ENCODE assay signal across 16 cellular contexts in the genomic region with DNA sequence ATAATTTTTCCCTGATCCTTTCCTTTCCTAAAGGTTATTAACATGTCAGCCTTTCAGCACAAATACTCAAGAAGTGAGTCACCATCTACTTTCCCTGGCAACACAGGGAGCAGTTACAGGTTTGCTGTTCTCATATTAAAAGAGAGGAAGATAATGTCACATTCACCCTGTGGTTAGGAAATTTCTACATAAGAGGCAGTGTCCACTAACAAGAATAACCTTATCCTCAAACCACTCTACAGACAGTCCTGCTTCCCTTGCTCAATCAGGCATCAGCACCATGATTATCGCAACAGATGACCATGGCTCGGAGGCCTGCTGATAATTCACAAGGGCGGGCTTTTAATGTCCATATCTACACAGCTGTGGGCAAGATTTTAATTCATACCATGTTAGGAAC. TPM values are rescaled to one million over a fixed set of nuclear protein-coding genes. Genes with fewer than 3 reads are reported as not detected.
DNase-seq lines count a peak whose midpoint lies in the region; ATAC-seq and TF ChIP-seq lines count a peak whose summit lies in the region.
"Had no signal": no experiment of that assay in that cellular context is flagged by ENCODE, and none has a peak within 500 bp of the region (broad histone marks: within the 10 kb centered on the region; RNA-seq: fewer than 3 reads in every experiment).

No MANE protein-coding gene starts in this region.

- DNase-seq in GM03348 (ENCODE audit: low spot score), result peak; percentile 43
- DNase-seq in RWPE1 (ENCODE audit: low spot score), result peak; percentile 49
- peak; percentile 42 for DNase-seq in fibroblast of pulmonary artery (ENCODE audit: low read depth)
- DNase-seq in trophoblast cell, result peak; percentile 5 to 67
- DNase-seq in natural killer cell treated with Interleukin-12 subunit alpha and Interleukin-12 subunit beta and Interleukin-15 and Interleukin-18, amount 100 ng/mL, for 72 hours (ENCODE audit: low spot score), result no peak
- no peak for DNase-seq in tibial nerve (ENCODE audit: low spot score in 2 of 2)
- DNase-seq in NCI-H69 (lab: John Stamatoyannopoulos, UW), result no peak
- no peak for DNase-seq in HUDEP-2 (lab: John Stamatoyannopoulos, UW; ENCODE audit: unreplicated experiment in 76 of 76)
- DNase-seq: activated CD4-positive, alpha-beta T cell treated with anti-CD3 and anti-CD28 coated beads, Interleukin-2, amount 50 U/mL, for 48 hours; activated naive CD4-positive, alpha-beta T cell treated with anti-CD3 and anti-CD28 coated beads for 36 hours; COR-L47; NCI-H1436 treated with DMSO at 0.1 percent for 48 hours; NK-92 treated with Interleukin-12 subunit alpha and Interleukin-12 subunit beta, amount 100 ng/mL, for 24 hours; stimulated activated CD4-positive, alpha-beta T cell treated with anti-CD3 and anti-CD28 coated beads, Interleukin-4, amount 100 ng/mL, for 24 hours had no signal

- TF ChIP-seq POLR2A in tibial nerve (IDR thresholded peaks at IDR 0.05), result no peak

- POLR2A ChIA-PET in RWPE1 (lab: Yijun Ruan, JAX; ENCODE audit: low non-redundant PET), result no interaction called here

- no peak overlapping the region for H2BK120ac ChIP-seq in trophoblast cell (ENCODE audit: insufficient read depth, low read length, poor library complexity)

- WGBS in trophoblast cell (ENCODE audit: extremely low coverage, insufficient coverage, insufficient read length), result no CpG with 5 or more reads among the region's 3 CpGs
- WGBS in tibial nerve, 2 donors, result 96% methylated on average over 3 of the region's 3 CpGs

- H4K12ac ChIP-seq in trophoblast cell (ENCODE audit: low read depth, low read length), result no peak overlapping the region

- H2BK5ac ChIP-seq in trophoblast cell (ENCODE audit: low read depth, low read length, poor library complexity), result no peak overlapping the region

- no peak for TF ChIP-seq EP300 in tibial nerve (IDR thresholded peaks at IDR 0.05)

- CTCF ChIA-PET in RWPE1 (lab: Yijun Ruan, JAX), result no interaction called here

- H3K36me3 Mint-ChIP-seq in natural killer cell treated with Interleukin-12 subunit alpha and Interleukin-12 subunit beta and Interleukin-15 and Interleukin-18, amount 100 ng/mL, for 72 hours, result no peaks in the 10 kb centered on the region

- H3K4me1 Mint-ChIP-seq in natural killer cell treated with Interleukin-12 subunit alpha and Interleukin-12 subunit beta and Interleukin-15 and Interleukin-18, amount 100 ng/mL, for 72 hours (ENCODE audit: low read depth in 2 of 2), result no peaks in the 10 kb centered on the region
- H3K4me1 Mint-ChIP-seq: nephron had no signal

- H3K4me3 ChIP-seq in fibroblast of pulmonary artery (replicated peaks; ENCODE audit: low read depth, low read length) (no peak overlapping the region), trophoblast cell (ENCODE audit: low read depth, low read length) (no peak overlapping the region), tibial nerve (no peak overlapping the region)

- H3K27me3 ChIP-seq in trophoblast cell (ENCODE audit: insufficient read depth, low read length) (no peaks in the 10 kb centered on the region), tibial nerve (no peaks in the 10 kb centered on the region)

- H4K91ac ChIP-seq in trophoblast cell (ENCODE audit: low read depth, low read length), result no peak overlapping the region

- H3K27me3 Mint-ChIP-seq in natural killer cell treated with Interleukin-12 subunit alpha and Interleukin-12 subunit beta and Interleukin-15 and Interleukin-18, amount 100 ng/mL, for 72 hours, result no peaks in the 10 kb centered on the region

- no peak overlapping the region for H3K27ac Mint-ChIP-seq in natural killer cell treated with Interleukin-12 subunit alpha and Interleukin-12 subunit beta and Interleukin-15 and Interleukin-18, amount 100 ng/mL, for 72 hours
- H3K27ac Mint-ChIP-seq: activated naive CD4-positive, alpha-beta T cell treated with anti-CD3 and anti-CD28 coated beads for 36 hours; nephron; T-helper 1 cell treated with Interleukin-12 subunit alpha and Interleukin-12 subunit beta and Interleukin-4 antibody, amounts not matched to agents 30 μg/mL and 1 μg/mL, for 36 hours had no signal

- no peak for TF ChIP-seq CTCF in RWPE1 (conservative IDR thresholded peaks at IDR 0.05; ENCODE audit: low read depth)
- no peak for TF ChIP-seq CTCF in fibroblast of pulmonary artery (IDR thresholded peaks at IDR 0.05; ENCODE audit: low read length, missing control alignments)
- TF ChIP-seq CTCF in tibial nerve (IDR thresholded peaks at IDR 0.05), result no peak

- peaks cover 3% of the 10 kb centered on the region for H3K9me3 Mint-ChIP-seq in natural killer cell treated with Interleukin-12 subunit alpha and Interleukin-12 subunit beta and Interleukin-15 and Interleukin-18, amount 100 ng/mL, for 72 hours
- H3K9me3 Mint-ChIP-seq: activated naive CD4-positive, alpha-beta T cell treated with anti-CD3 and anti-CD28 coated beads for 36 hours; nephron; T-helper 1 cell treated with Interleukin-12 subunit alpha and Interleukin-12 subunit beta and Interleukin-4 antibody, amounts not matched to agents 30 μg/mL and 1 μg/mL, for 36 hours had no signal

- no peak overlapping the region for H3K14ac ChIP-seq in trophoblast cell (ENCODE audit: low read length)

- no peak overlapping the region for H3K4ac ChIP-seq in trophoblast cell (ENCODE audit: low read depth, low read length)

- H2BK12ac ChIP-seq in trophoblast cell (ENCODE audit: low read length), result no peak overlapping the region

- H3K27ac ChIP-seq in RWPE1 (no peak overlapping the region), trophoblast cell (ENCODE audit: low read depth, low read length) (no peak overlapping the region), tibial nerve (no peak overlapping the region)

- H3K9ac ChIP-seq in trophoblast cell (ENCODE audit: low read length), result no peak overlapping the region

- H3K4me2 ChIP-seq in trophoblast cell (ENCODE audit: low read length), result no peak overlapping the region

- H3K36me3 ChIP-seq in trophoblast cell (ENCODE audit: control insufficient read depth in 1 of 2, insufficient read depth in 2 of 2, low read length in 2 of 2), result no peaks in the 10 kb centered on the region
- no peaks in the 10 kb centered on the region for H3K36me3 ChIP-seq in tibial nerve

- no peak overlapping the region for H4K8ac ChIP-seq in trophoblast cell (ENCODE audit: low read depth, low read length)

- no peak overlapping the region for H2AFZ ChIP-seq in trophoblast cell (ENCODE audit: insufficient read depth, low read length, poor library complexity)

- H3K23ac ChIP-seq in trophoblast cell (ENCODE audit: low read length), result no peak overlapping the region

- H3K18ac ChIP-seq in trophoblast cell (ENCODE audit: low read length), result no peak overlapping the region

- H3K4me1 ChIP-seq in trophoblast cell (ENCODE audit: control insufficient read depth in 1 of 2, insufficient read depth in 2 of 2, low read length in 2 of 2) (peaks cover 0 to 2% of the 10 kb centered on the region in 2 experiments), tibial nerve (no peaks in the 10 kb centered on the region)

- H3K79me1 ChIP-seq in trophoblast cell (ENCODE audit: low read length), result no peaks in the 10 kb centered on the region

- ATAC-seq in natural killer cell treated with Interleukin-12 subunit alpha and Interleukin-12 subunit beta and Interleukin-15 and Interleukin-18, amount 100 ng/mL, for 72 hours, result no peak

- H3K79me2 ChIP-seq in trophoblast cell (ENCODE audit: control insufficient read depth, insufficient read depth, low read length, poor library complexity), result no peaks in the 10 kb centered on the region

- H3K9me3 ChIP-seq in trophoblast cell (ENCODE audit: insufficient read depth, low read depth, low read length), result no peaks in the 10 kb centered on the region
- no peaks in the 10 kb centered on the region for H3K9me3 ChIP-seq in tibial nerve

- H3K4me3 Mint-ChIP-seq in natural killer cell treated with Interleukin-12 subunit alpha and Interleukin-12 subunit beta and Interleukin-15 and Interleukin-18, amount 100 ng/mL, for 72 hours, result no peak overlapping the region
- H3K4me3 Mint-ChIP-seq: activated naive CD4-positive, alpha-beta T cell treated with anti-CD3 and anti-CD28 coated beads for 36 hours; nephron; T-helper 1 cell treated with Interleukin-12 subunit alpha and Interleukin-12 subunit beta and Interleukin-4 antibody, amounts not matched to agents 30 μg/mL and 1 μg/mL, for 36 hours had no signal

- no peak overlapping the region for H2AK5ac ChIP-seq in trophoblast cell (ENCODE audit: low read length)

RNA-seq across cellular contexts. Expression of a gene that starts 30.9 kb away (rescaled TPM):
- polyA plus RNA-seq in trophoblast cell (2013), result 0.49 and 0.52 TPM in 2 replicates
- not detected for total RNA-seq in natural killer cell treated with Interleukin-12 subunit alpha and Interleukin-12 subunit beta and Interleukin-15 and Interleukin-18, amount 100 ng/mL, for 72 hours
- total RNA-seq in tibial nerve, result 10 to 100 TPM; 13.1 to 24.3 (median 15.7) TPM
- total RNA-seq: activated naive CD4-positive, alpha-beta T cell treated with anti-CD3 and anti-CD28 coated beads for 36 hours had no signal

Comparison
In these comparisons a context has a peak if more than half of its experiments do, and no peak if none do; other contexts are left out.
1. DNase-seq: peak in GM03348 (single experiment), RWPE1 (single experiment), fibroblast of pulmonary artery (single experiment) and trophoblast cell (2 of 2); none in natural killer cell treated with Interleukin-12 subunit alpha and Interleukin-12 subunit beta and Interleukin-15 and Interleukin-18, amount 100 ng/mL, for 72 hours (single experiment), tibial nerve (0 of 2), NCI-H69 (single experiment) and HUDEP-2 (0 of 76).
2. RNA of a gene that starts 30.9 kb away (total RNA-seq): 13.1 to 24.3 TPM in tibial nerve; not detected in natural killer cell treated with Interleukin-12 subunit alpha and Interleukin-12 subunit beta and Interleukin-15 and Interleukin-18, amount 100 ng/mL, for 72 hours; every median in the first group is over 10 times any median in the second.